28 cellular contexts compared by ENCODE assay signal in the genomic region with DNA sequence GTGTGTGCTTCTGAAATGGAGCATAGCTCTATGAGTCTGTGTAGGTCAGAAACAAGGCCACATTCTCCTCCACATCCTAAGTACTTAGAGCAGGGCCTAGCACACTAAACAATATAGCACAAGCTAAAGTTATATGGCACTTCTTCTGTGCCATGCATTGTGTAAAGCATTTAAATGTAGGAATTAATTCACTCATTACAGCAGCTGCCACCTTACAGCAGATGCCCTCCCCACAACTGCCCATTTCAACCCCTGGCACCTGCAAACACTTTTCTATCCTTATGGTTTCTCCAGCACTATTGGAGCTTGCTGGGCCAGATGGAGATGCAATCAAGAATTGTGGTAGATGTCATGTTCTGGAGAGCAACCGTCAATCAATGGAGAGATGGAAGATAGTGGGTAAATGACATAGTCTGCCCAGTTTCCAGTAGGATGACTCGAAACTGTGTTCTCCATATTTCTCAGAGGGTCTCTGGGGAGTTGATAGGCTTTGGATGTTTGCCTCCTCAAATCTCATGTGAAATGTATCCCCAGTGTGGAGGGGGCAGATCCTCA.
"Had no signal": no experiment of that assay in that cellular context is flagged by ENCODE, and none has a peak within 500 bp of the region (broad histone marks: within the 10 kb centered on the region; RNA-seq: fewer than 3 reads in every experiment).

No MANE protein-coding gene starts in this region.

- H3K4me3 ChIP-seq: adrenal gland, body of pancreas, esophagus muscularis mucosa, gastrocnemius medialis, heart left ventricle had no signal

- DNase-seq: activated B cell treated with CpG ODN at 0.5 μM for 24 hours; activated CD4-positive, alpha-beta T cell treated with anti-CD3 and anti-CD28 coated beads for 48 hours; activated CD4-positive, alpha-beta T cell treated with anti-CD3 and anti-CD28 coated beads, Interleukin-2, amount 50 U/mL, for 1 hour; activated CD4-positive, alpha-beta T cell treated with anti-CD3 and anti-CD28 coated beads, Interleukin-2, amount 50 U/mL, for 48 hours; activated CD8-positive, alpha-beta memory T cell treated with anti-CD3 and anti-CD28 coated beads for 24 hours; activated CD8-positive, alpha-beta T cell treated with anti-CD3 and anti-CD28 coated beads for 36 hours; activated effector memory CD4-positive, alpha-beta T cell treated with anti-CD3 and anti-CD28 coated beads, Interleukin-2, amount 50 U/mL, for 16 hours; activated naive CD4-positive, alpha-beta T cell treated with anti-CD3 and anti-CD28 coated beads for 36 hours; activated naive CD8-positive, alpha-beta T cell treated with anti-CD3 and anti-CD28 coated beads for 36 hours; activated naive CD8-positive, alpha-beta T cell treated with anti-CD3 and anti-CD28 coated beads, Interleukin-2, amount 50 U/mL, for 24 hours; activated T-cell treated with anti-CD3 and anti-CD28 coated beads, Interleukin-2, amount 50 U/mL, for 4 hours; adrenal gland; amygdala; aorta; body of pancreas; caudate nucleus; cortex of kidney; dermis blood vessel endothelial cell; effector CD4-positive, alpha-beta T cell; effector memory CD8-positive, alpha-beta T cell; erythroblast; foreskin keratinocyte; gastrocnemius medialis; glutamatergic neuron; heart left ventricle; T1000; WERI-Rb-1 had no signal

- H3K4me1 ChIP-seq: adrenal gland, body of pancreas, esophagus muscularis mucosa, foreskin keratinocyte, gastrocnemius medialis, heart left ventricle had no signal

- H3K9me3 ChIP-seq: adrenal gland, body of pancreas, esophagus muscularis mucosa, gastrocnemius medialis, heart left ventricle had no signal

- H3K36me3 ChIP-seq: adrenal gland, esophagus muscularis mucosa, gastrocnemius medialis, heart left ventricle, WERI-Rb-1 had no signal

- H3K27me3 ChIP-seq: adrenal gland, body of pancreas, foreskin keratinocyte, gastrocnemius medialis had no signal
